In genomic region chr22:30216710-30217109, GRCh38 we compare ENCODE assay signal across 1 cellular context.
TF ChIP-seq lines count a peak whose summit lies in the region.

No MANE protein-coding gene starts in this region.

TF ChIP-seq in K562, 482 proteins besides CTCF, POLR2A, EP300 and RAD21 (continued from another document and continues in another):
- TF ChIP-seq ARID3B (CRISPR knock-in tag; IDR thresholded peaks at IDR 0.05; ENCODE audit: borderline replicate concordance), result no peak
- TF ChIP-seq KDM2B (CRISPR knock-in tag; IDR thresholded peaks at IDR 0.05), result no peak
- no peak for TF ChIP-seq ZNF707 (CRISPR knock-in tag; conservative IDR thresholded peaks at IDR 0.05)
- no peak for TF ChIP-seq HMBOX1 (IDR thresholded peaks at IDR 0.05)
- TF ChIP-seq GATAD2A (IDR thresholded peaks at IDR 0.05), result peak; percentile 58; the same call in 1 of the 2 replicates
- TF ChIP-seq PTTG1 (tag; IDR thresholded peaks at IDR 0.05; ENCODE audit: low read depth), result no peak
- no peak for TF ChIP-seq RBM34 (IDR thresholded peaks at IDR 0.05; ENCODE audit: borderline replicate concordance, insufficient read depth, low read length)
- peak; percentile 66 to 96 for TF ChIP-seq RCOR1 (IDR thresholded peaks at IDR 0.05; ENCODE audit: borderline replicate concordance in 1 of 2, low read depth in 2 of 2, low read length in 2 of 2)
- TF ChIP-seq TAF1 (IDR thresholded peaks at IDR 0.05; ENCODE audit: control insufficient read depth, extremely low read depth, insufficient read depth, low read length, severe bottlenecking), result peak; percentile 53
- TF ChIP-seq MAZ (CRISPR knock-in tag; conservative IDR thresholded peaks at IDR 0.05 in 1 of 2, IDR thresholded peaks at IDR 0.05 in 1 of 2), result peak; percentile 54 to 92
- TF ChIP-seq NRF1 (conservative IDR thresholded peaks at IDR 0.05 in 1 of 2, IDR thresholded peaks at IDR 0.05 in 1 of 2), result no peak; a peak in 1 of 4 replicates
- peak; percentile 71; the same call in 1 of the 2 replicates for TF ChIP-seq FOXP1 (CRISPR knock-in tag; IDR thresholded peaks at IDR 0.05)
- peak; percentile 72; the same call in 1 of the 2 replicates for TF ChIP-seq HIVEP1 (CRISPR knock-in tag; IDR thresholded peaks at IDR 0.05)
- TF ChIP-seq POLR2G (IDR thresholded peaks at IDR 0.05; ENCODE audit: low read depth, low read length), result no peak
- no peak for TF ChIP-seq ILF3 (IDR thresholded peaks at IDR 0.05; ENCODE audit: borderline replicate concordance)
- TF ChIP-seq MAFG (tag; conservative IDR thresholded peaks at IDR 0.05), result 0 out of 2 replicates have a peak, but pooled peaks have one; percentile 22
- TF ChIP-seq MTA2 (IDR thresholded peaks at IDR 0.05; ENCODE audit: low read depth), result peak; percentile 97
- TF ChIP-seq NFXL1 (CRISPR knock-in tag; IDR thresholded peaks at IDR 0.05), result no peak
- TF ChIP-seq MEF2A (IDR thresholded peaks at IDR 0.05; ENCODE audit: control insufficient read depth, low read depth, low read length), result no peak
- TF ChIP-seq ERF (CRISPR knock-in tag; IDR thresholded peaks at IDR 0.05), result peak; percentile 81; the same call in 1 of the 2 replicates
- TF ChIP-seq E2F4 (CRISPR knock-in tag; IDR thresholded peaks at IDR 0.05; ENCODE audit: low read depth), result no peak
- no peak for TF ChIP-seq ZNF280B (CRISPR knock-in tag; IDR thresholded peaks at IDR 0.05)
- no peak for TF ChIP-seq ZBTB8A (IDR thresholded peaks at IDR 0.05; ENCODE audit: partially characterized antibody)
- TF ChIP-seq ZNF398 (CRISPR knock-in tag; IDR thresholded peaks at IDR 0.05), result no peak
- peak; percentile 95 for TF ChIP-seq STAT5A (IDR thresholded peaks at IDR 0.05; ENCODE audit: borderline replicate concordance, low read length)
- TF ChIP-seq FOSL1 (tag; conservative IDR thresholded peaks at IDR 0.05), result peak; percentile 72
- no peak for TF ChIP-seq TEAD2 (tag; IDR thresholded peaks at IDR 0.05)
- peak; percentile 88; the same call in 1 of the 2 replicates for TF ChIP-seq CTBP1 (IDR thresholded peaks at IDR 0.05; ENCODE audit: borderline replicate concordance)
- TF ChIP-seq RBFOX2 (IDR thresholded peaks at IDR 0.05; ENCODE audit: low read depth, low read length), result no peak
- peak; percentile 65 to 88; a peak in 3 of 4 replicates for TF ChIP-seq TEAD1 (CRISPR knock-in tag; IDR thresholded peaks at IDR 0.05)
- TF ChIP-seq USF1 (CRISPR knock-in tag; IDR thresholded peaks at IDR 0.05), result peak; percentile 48
- TF ChIP-seq CREB3 (tag; conservative IDR thresholded peaks at IDR 0.05; ENCODE audit: low read depth), result peak; percentile 62; the same call in 1 of the 2 replicates
- TF ChIP-seq ZNF282 (CRISPR knock-in tag; IDR thresholded peaks at IDR 0.05), result no peak
- TF ChIP-seq NCOA1 (IDR thresholded peaks at IDR 0.05; ENCODE audit: low read depth), result peak; percentile 84
- no peak for TF ChIP-seq ZNF444 (CRISPR knock-in tag; IDR thresholded peaks at IDR 0.05)
- TF ChIP-seq SPI1 (IDR thresholded peaks at IDR 0.05; ENCODE audit: borderline replicate concordance, low read depth, low read length), result no peak
- TF ChIP-seq FOXP4 (CRISPR knock-in tag; IDR thresholded peaks at IDR 0.05; ENCODE audit: borderline replicate concordance), result no peak
- TF ChIP-seq DPF2 (IDR thresholded peaks at IDR 0.05), result peak; percentile 97
- no peak for TF ChIP-seq STAT5B (CRISPR knock-in tag; IDR thresholded peaks at IDR 0.05)
- TF ChIP-seq DNMT1 (IDR thresholded peaks at IDR 0.05), result no peak
- no peak for TF ChIP-seq ASH1L (IDR thresholded peaks at IDR 0.05; ENCODE audit: borderline replicate concordance, low read depth, partially characterized antibody)
- no peak for TF ChIP-seq TAF15 (IDR thresholded peaks at IDR 0.05; ENCODE audit: low read depth, low read length)
- no peak for TF ChIP-seq MCM7 (IDR thresholded peaks at IDR 0.05)
- no peak for TF ChIP-seq TCF15 (CRISPR knock-in tag; IDR thresholded peaks at IDR 0.05)
- TF ChIP-seq MCM2 (IDR thresholded peaks at IDR 0.05; ENCODE audit: low read depth), result no peak
- TF ChIP-seq ETS1 (conservative IDR thresholded peaks at IDR 0.05; ENCODE audit: control insufficient read depth, low read depth, low read length), result peak; percentile 79; the same call in 1 of the 2 replicates
- 0 out of 4 replicates have a peak, but pooled peaks of 1 of the 2 experiments have one; percentile 42 for TF ChIP-seq UBTF (IDR thresholded peaks at IDR 0.05; ENCODE audit: borderline replicate concordance in 1 of 2, low read depth in 2 of 2, low read length in 2 of 2)
- TF ChIP-seq FUS (optimal IDR thresholded peaks at IDR 0.05; ENCODE audit: low read depth, low read length), result no peak
- no peak for TF ChIP-seq FOXA1 (IDR thresholded peaks at IDR 0.05; ENCODE audit: borderline replicate concordance)
- TF ChIP-seq ZNF583 (CRISPR knock-in tag; IDR thresholded peaks at IDR 0.05), result peak; percentile 77; the same call in 1 of the 2 replicates
- TF ChIP-seq ZNF449 (CRISPR knock-in tag; IDR thresholded peaks at IDR 0.05), result peak; percentile 72
- TF ChIP-seq NUFIP1 (IDR thresholded peaks at IDR 0.05; ENCODE audit: partially characterized antibody), result no peak
- TF ChIP-seq ZNF324 (CRISPR knock-in tag; IDR thresholded peaks at IDR 0.05), result no peak
